29 cellular contexts compared by ENCODE assay signal in the genomic region with DNA sequence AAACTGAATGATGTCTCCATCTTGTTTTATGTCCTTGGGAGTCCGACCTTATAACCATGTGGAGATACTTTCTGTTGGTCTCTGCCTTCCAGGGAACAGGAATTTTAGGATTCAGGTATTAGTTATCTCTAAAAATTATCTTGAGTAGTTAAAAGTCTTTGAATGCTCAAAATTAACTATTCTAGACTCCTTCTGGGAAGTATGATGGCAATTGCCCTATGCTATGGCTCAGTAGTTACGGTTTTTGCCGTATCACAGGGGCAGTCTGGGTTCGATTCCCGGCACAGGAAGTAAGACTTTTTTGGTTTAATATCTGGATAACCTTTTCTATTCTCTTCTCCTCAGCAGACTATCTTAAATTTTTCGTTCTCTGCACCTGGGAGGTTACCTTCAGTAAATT.
DNase-seq lines count a peak whose midpoint lies in the region; FAIRE-seq and TF ChIP-seq lines count a peak whose summit lies in the region.
"Had no signal": no experiment of that assay in that cellular context is flagged by ENCODE, and none has a peak within 500 bp of the region (broad histone marks: within the 10 kb centered on the region; RNA-seq: fewer than 3 reads in every experiment).

No MANE protein-coding gene starts in this region.

- H3K18ac ChIP-seq in H1 (ENCODE audit: extremely low read depth, low read length): no peak overlapping the region

- no peak overlapping the region for H2BK5ac ChIP-seq in H1 (ENCODE audit: low read depth, low read length)

- no peaks in the 10 kb centered on the region for H4K20me1 ChIP-seq in H1 (replicated peaks in 1 of 2; ENCODE audit: control insufficient read depth in 1 of 2, insufficient read depth in 2 of 2, low read length in 2 of 2)
- H4K20me1 ChIP-seq: BLaER1; BLaER1 treated with 17β-estradiol and CSF1 and Interleukin-3, amounts not matched to agents 10 nM and 100 nM had no signal

- no peaks in the 10 kb centered on the region for H3K36me3 ChIP-seq in H1 (ENCODE audit: control insufficient read depth in 2 of 4, insufficient read depth in 4 of 4, low read length in 3 of 4)
- H3K36me3 ChIP-seq: BE2C; BLaER1; BLaER1 treated with 17β-estradiol and CSF1 and Interleukin-3, amounts not matched to agents 10 nM and 100 nM had no signal

- POLR2A ChIA-PET in H1 (lab: Charles Lee; ENCODE audit: partially characterized antibody): no interaction called here

- H3K79me2 ChIP-seq in H1 (ENCODE audit: control insufficient read depth in 1 of 2, insufficient read depth in 2 of 2, low read length in 2 of 2): no peaks in the 10 kb centered on the region

- no peak for TF ChIP-seq CTCF in H1 (IDR thresholded peaks at IDR 0.05; ENCODE audit: control extremely low read depth in 1 of 3, insufficient read depth in 1 of 3, low read depth in 1 of 3, low read length in 3 of 3)

- H3K9ac ChIP-seq in H1 (replicated peaks in 1 of 4; ENCODE audit: extremely low read depth in 1 of 4, low read depth in 3 of 4, low read length in 3 of 4): no peak overlapping the region
- H3K9ac ChIP-seq: BLaER1; BLaER1 treated with 17β-estradiol and CSF1 and Interleukin-3, amounts not matched to agents 10 nM and 100 nM had no signal

- H2BK120ac ChIP-seq in H1 (replicated peaks; ENCODE audit: low read depth, low read length): no peak overlapping the region

- H3K4me3 ChIP-seq in H1 (ENCODE audit: extremely low read depth in 1 of 4, insufficient read depth in 2 of 4, low read depth in 3 of 4, low read length in 4 of 4): no peak overlapping the region
- H3K4me3 ChIP-seq: A549; BLaER1; BLaER1 treated with 17β-estradiol and CSF1 and Interleukin-3, amounts not matched to agents 10 nM and 100 nM had no signal

- no peak overlapping the region for H2BK15ac ChIP-seq in H1 (ENCODE audit: low read length)

- no peak overlapping the region for H3K4ac ChIP-seq in H1 (replicated peaks; ENCODE audit: insufficient read length, low read depth, low read length)

- H3K27ac ChIP-seq in H1 (ENCODE audit: low read depth, low read length): no peak overlapping the region
- H3K27ac ChIP-seq: 22Rv1; A549; BLaER1; BLaER1 treated with 17β-estradiol and CSF1 and Interleukin-3, amounts not matched to agents 10 nM and 100 nM; C4-2B had no signal

- H3K9me3 ChIP-seq in H1 (ENCODE audit: insufficient read depth in 2 of 2, low read depth in 1 of 2, low read length in 1 of 2): peaks cover 0 to 3% of the 10 kb centered on the region in 2 experiments; a peak in 1 of 4 replicates
- H3K9me3 ChIP-seq: BE2C, BLaER1, Caco-2 had no signal

- TF ChIP-seq EP300 in H1 (IDR thresholded peaks at IDR 0.05; ENCODE audit: borderline replicate concordance in 1 of 2, low read depth in 2 of 2, low read length in 2 of 2): no peak

- H2BK20ac ChIP-seq in H1 (ENCODE audit: low read length): no peak overlapping the region

- CTCF ChIA-PET in H1 (lab: Charles Lee; ENCODE audit: partially characterized antibody): no interaction called here

- no peak overlapping the region for H3K56ac ChIP-seq in H1 (replicated peaks; ENCODE audit: insufficient read length, low read depth, low read length)

- H3K27me3 ChIP-seq in H1 (replicated peaks in 1 of 4; ENCODE audit: control insufficient read depth in 3 of 4, extremely low read depth in 1 of 4, insufficient read depth in 3 of 4, low read length in 3 of 4): no peaks in the 10 kb centered on the region
- H3K27me3 ChIP-seq: BE2C; BLaER1; BLaER1 treated with 17β-estradiol and CSF1 and Interleukin-3, amounts not matched to agents 10 nM and 100 nM had no signal

- no peak overlapping the region for H3K23ac ChIP-seq in H1 (ENCODE audit: insufficient read length)

- FAIRE-seq in H1 (lab: Jason Lieb, UNC) (no peak), GM12891 (lab: Jason Lieb, UNC) (no peak)
- FAIRE-seq: A204.1, A549, D721Med had no signal

- TF ChIP-seq RAD21 in H1 (IDR thresholded peaks at IDR 0.05 in 1 of 2, conservative IDR thresholded peaks at IDR 0.05 in 1 of 2; ENCODE audit: low read depth in 2 of 2, low read length in 2 of 2): no peak

- H3K23me2 ChIP-seq in H1 (ENCODE audit: low read depth, low read length): no peaks in the 10 kb centered on the region

- no peak overlapping the region for H3K4me2 ChIP-seq in H1 (ENCODE audit: insufficient read depth in 1 of 2, low read depth in 2 of 2, low read length in 2 of 2)
- H3K4me2 ChIP-seq: A549; BLaER1; BLaER1 treated with 17β-estradiol and CSF1 and Interleukin-3, amounts not matched to agents 10 nM and 100 nM had no signal

- H3K79me1 ChIP-seq in H1 (ENCODE audit: low read depth, low read length): no peaks in the 10 kb centered on the region

- H3K4me1 ChIP-seq in H1 (replicated peaks in 1 of 4; ENCODE audit: control insufficient read depth in 3 of 4, insufficient read depth in 4 of 4, low read length in 3 of 4): no peaks in the 10 kb centered on the region
- H3K4me1 ChIP-seq: A549; BE2C; BLaER1; BLaER1 treated with 17β-estradiol and CSF1 and Interleukin-3, amounts not matched to agents 10 nM and 100 nM had no signal

- no peak overlapping the region for H2BK12ac ChIP-seq in H1 (ENCODE audit: low read depth, low read length)

- TF ChIP-seq POLR2A in H1 (IDR thresholded peaks at IDR 0.05; ENCODE audit: control extremely low read depth in 1 of 2, low read depth in 2 of 2, low read length in 2 of 2) (no peak), GM12891 (IDR thresholded peaks at IDR 0.05; ENCODE audit: low read depth, low read length) (no peak)

- no peak overlapping the region for H4K91ac ChIP-seq in H1 (replicated peaks; ENCODE audit: insufficient read length, low read length)

- DNase-seq in H1 (ENCODE audit: low read depth in 1 of 2, low spot score in 2 of 2) (no peak), GM12891 (ENCODE audit: insufficient read length, low spot score) (no peak)
- DNase-seq: 8988T; ACHN; AML-193; BE2C; C1 segment of cervical spinal cord; Caco-2; Calu3; CD4-positive, alpha-beta memory T cell; CD4-positive, alpha-beta T cell; CD4-positive, CD25-positive, alpha-beta regulatory T cell; CD8-positive, alpha-beta memory T cell; CD8-positive, alpha-beta T cell; COR-L47; DMS 273 treated with DMSO at 0.1 percent for 48 hours; DMS153; DMS53; DMS79; DMS79 treated with DMSO at 0.1 percent for 48 hours; DND-41; EL had no signal

- H4K8ac ChIP-seq in H1 (ENCODE audit: extremely low read depth, insufficient read depth, low read length): no peak overlapping the region

- no peak overlapping the region for H2AFZ ChIP-seq in H1 (ENCODE audit: low read length)

- no peak overlapping the region for H2AK5ac ChIP-seq in H1 (ENCODE audit: low read depth, low read length)

- no peak overlapping the region for H4K5ac ChIP-seq in H1 (ENCODE audit: insufficient read length, low read depth, low read length)

- 96% methylated on average over 6 of the region's 6 CpGs; no CpG with 5 or more reads in 1 of the 2 experiments for WGBS in H1 (ENCODE audit: extremely low coverage in 1 of 2, insufficient coverage in 1 of 2, insufficient read length in 1 of 2, insufficient replicate concordance in 2 of 2, low coverage in 1 of 2, low lambda C conversion rate in 2 of 2, missing lambda C conversion rate in 1 of 2), 2 experiments

- no peak overlapping the region for H3K14ac ChIP-seq in H1 (ENCODE audit: insufficient read length)

TF ChIP-seq in H1, 55 proteins besides CTCF, POLR2A, EP300 and RAD21:
- TF ChIP-seq SP1 (IDR thresholded peaks at IDR 0.05; ENCODE audit: low read depth, low read length) (no peak), TBP (IDR thresholded peaks at IDR 0.05; ENCODE audit: low read depth, low read length) (peak; percentile 70)

TF ChIP-seq in GM12891, 5 proteins besides CTCF, POLR2A, EP300 and RAD21:
- TF ChIP-seq POLR2AphosphoS5 (IDR thresholded peaks at IDR 0.05; ENCODE audit: low read depth, low read length): no peak
- no peak for TF ChIP-seq TAF1 (IDR thresholded peaks at IDR 0.05; ENCODE audit: low read depth, low read length)
- TF ChIP-seq PAX5 (IDR thresholded peaks at IDR 0.05; ENCODE audit: insufficient read depth, low read length, severe bottlenecking): no peak
TF ChIP-seq in GM12891: peak in this region for 0.
